8 cellular contexts compared by ENCODE assay signal in genomic region chrX:129115104-129115503, GRCh38.
DNase-seq lines count a peak whose midpoint lies in the region; ATAC-seq and TF ChIP-seq lines count a peak whose summit lies in the region.

No MANE protein-coding gene starts in this region.

- no peaks in the 10 kb centered on the region for H3K36me3 Mint-ChIP-seq in activated CD8-positive, alpha-beta memory T cell treated with anti-CD3 and anti-CD28 coated beads, Interleukin-2, amount 10 ng/mL, durations not matched to agents 7 days and 5 days

- H3K4me3 ChIP-seq in epithelial cell of esophagus (ENCODE audit: low read length): no peak overlapping the region

- DNase-seq in AG20443 (ENCODE audit: low spot score): peak; percentile 2
- peak; percentile 11 for DNase-seq in GM13976 (ENCODE audit: low spot score)
- peak; percentile 87 for DNase-seq in NCI-H82 (lab: John Stamatoyannopoulos, UW)
- peak; percentile 36 for DNase-seq in epithelial cell of esophagus (ENCODE audit: low read depth)
- no peak for DNase-seq in cortex of kidney (lab: John Stamatoyannopoulos, UW)
- no peak for DNase-seq in NCI-H774 (lab: John Stamatoyannopoulos, UW)
- no peak for DNase-seq in activated CD8-positive, alpha-beta memory T cell treated with anti-CD3 and anti-CD28 coated beads, Interleukin-2, amount 10 ng/mL, durations not matched to agents 7 days and 5 days

- CTCF ChIA-PET in activated CD8-positive, alpha-beta memory T cell treated with anti-CD3 and anti-CD28 coated beads, Interleukin-2, amount 10 ng/mL, durations not matched to agents 7 days and 5 days (lab: Charles Lee): no interaction called here

- H3K4me1 Mint-ChIP-seq in activated CD8-positive, alpha-beta memory T cell treated with anti-CD3 and anti-CD28 coated beads, Interleukin-2, amount 10 ng/mL, durations not matched to agents 7 days and 5 days: no peaks in the 10 kb centered on the region

- in situ Hi-C loops in GM13976 (cut with MboI; ENCODE audit: low sequenced_read_pairs, unreplicated experiment): no loop called here

- no peak overlapping the region for H3K4me3 Mint-ChIP-seq in activated CD8-positive, alpha-beta memory T cell treated with anti-CD3 and anti-CD28 coated beads, Interleukin-2, amount 10 ng/mL, durations not matched to agents 7 days and 5 days

- no peaks in the 10 kb centered on the region for H3K9me3 Mint-ChIP-seq in activated CD8-positive, alpha-beta memory T cell treated with anti-CD3 and anti-CD28 coated beads, Interleukin-2, amount 10 ng/mL, durations not matched to agents 7 days and 5 days (ENCODE audit: low read depth)

- peak; percentile 61 for ATAC-seq in HG03025 (IDR thresholded peaks at IDR 0.05; ENCODE audit: low FRiP score, unreplicated experiment)
- no peak for ATAC-seq in activated CD8-positive, alpha-beta memory T cell treated with anti-CD3 and anti-CD28 coated beads, Interleukin-2, amount 10 ng/mL, durations not matched to agents 7 days and 5 days

- TF ChIP-seq CTCF in GM13976 (IDR thresholded peaks at IDR 0.05; ENCODE audit: borderline replicate concordance, control extremely low read depth, extremely low read depth, insufficient read depth, missing control alignments): peak; percentile 12
- peak; percentile 8 for TF ChIP-seq CTCF in epithelial cell of esophagus (IDR thresholded peaks at IDR 0.05; ENCODE audit: insufficient read depth, low read depth, low read length, missing control alignments)

- H3K27ac Mint-ChIP-seq in activated CD8-positive, alpha-beta memory T cell treated with anti-CD3 and anti-CD28 coated beads, Interleukin-2, amount 10 ng/mL, durations not matched to agents 7 days and 5 days: no peak overlapping the region

- H3K27me3 Mint-ChIP-seq in activated CD8-positive, alpha-beta memory T cell treated with anti-CD3 and anti-CD28 coated beads, Interleukin-2, amount 10 ng/mL, durations not matched to agents 7 days and 5 days: no peaks in the 10 kb centered on the region

Comparison
In these comparisons a context has a peak if more than half of its experiments do, and no peak if none do; other contexts are left out.
1. DNase-seq: peak in AG20443 (single experiment), GM13976 (single experiment), NCI-H82 (single experiment) and epithelial cell of esophagus (single experiment); none in cortex of kidney (single experiment), NCI-H774 (single experiment) and activated CD8-positive, alpha-beta memory T cell treated with anti-CD3 and anti-CD28 coated beads, Interleukin-2, amount 10 ng/mL, durations not matched to agents 7 days and 5 days (single experiment).